ENCODE assay signal across 12 cellular contexts in genomic region chrX:40867352-40867751, GRCh38.
DNase-seq lines count a peak whose midpoint lies in the region; ATAC-seq, FAIRE-seq and TF ChIP-seq lines count a peak whose summit lies in the region.
"Had no signal": no experiment of that assay in that cellular context is flagged by ENCODE, and none has a peak within 500 bp of the region (broad histone marks: within the 10 kb centered on the region; RNA-seq: fewer than 3 reads in every experiment).

No MANE protein-coding gene starts in this region.

- no peak overlapping the region for H3K9ac ChIP-seq in endothelial cell of umbilical vein (replicated peaks; ENCODE audit: extremely low read depth, insufficient read depth, low read length)

- H3K27ac ChIP-seq in endothelial cell of umbilical vein (ENCODE audit: insufficient read depth, low read depth, low read length), result peak overlapping the region; percentile 30

- dilution Hi-C loops in endothelial cell of umbilical vein (cut with MboI; ENCODE audit: extremely low pct_ligation_motif_present, low sequenced_read_pairs), result no loop called here

- no peaks in the 10 kb centered on the region for H4K20me1 ChIP-seq in endothelial cell of umbilical vein (replicated peaks; ENCODE audit: control insufficient read depth, extremely low read depth, insufficient read depth, low read length)

- no peak overlapping the region for H3K4me3 ChIP-seq in endothelial cell of umbilical vein (replicated peaks in 1 of 3; ENCODE audit: insufficient read depth in 1 of 3, low read depth in 1 of 3, low read length in 3 of 3)

- FAIRE-seq in endothelial cell of umbilical vein (lab: Jason Lieb, UNC) (peak; percentile 93), D721Med (lab: Jason Lieb, UNC) (no peak)

- H3K9me3 ChIP-seq in endothelial cell of umbilical vein (replicated peaks; ENCODE audit: control insufficient read depth, insufficient read depth, low read length), result no peaks in the 10 kb centered on the region

- no peaks in the 10 kb centered on the region for H3K9me1 ChIP-seq in endothelial cell of umbilical vein (replicated peaks; ENCODE audit: control insufficient read depth, extremely low read depth, insufficient read depth, low read length)

- DNase-seq in COLO829 (ENCODE audit: low spot score) (peak; percentile 62), NCI-H226 (peak; percentile 58), endothelial cell of umbilical vein (ENCODE audit: low read depth, low spot score) (peak; percentile 71), mucosa of gallbladder (ENCODE audit: low spot score) (peak; percentile 51), D721Med (ENCODE audit: insufficient read length, low spot score) (no peak), DMS153 (lab: John Stamatoyannopoulos, UW) (no peak), NCI-H128 (lab: John Stamatoyannopoulos, UW; ENCODE audit: unreplicated experiment) (no peak)
- DNase-seq: CD4-positive, CD25-positive, alpha-beta regulatory T cell; central memory CD4-positive, alpha-beta T cell; NCI-H345; stimulated activated CD4-positive, alpha-beta T cell treated with anti-CD3 and anti-CD28 coated beads, Interleukin-2, amount 100 ng/mL, for 24 hours had no signal

- H2AFZ ChIP-seq in endothelial cell of umbilical vein (ENCODE audit: low read depth, low read length), result no peak overlapping the region

- TF ChIP-seq CTCF in endothelial cell of umbilical vein (IDR thresholded peaks at IDR 0.05; ENCODE audit: extremely low read depth in 1 of 2, insufficient read depth in 1 of 2, low read depth in 1 of 2, low read length in 2 of 2) (no peak), D721Med (IDR thresholded peaks at IDR 0.05; ENCODE audit: insufficient read depth, missing control alignments) (no peak)

- no peak for TF ChIP-seq POLR2A in endothelial cell of umbilical vein (IDR thresholded peaks at IDR 0.05; ENCODE audit: low read depth, low read length)

- H3K4me1 ChIP-seq in endothelial cell of umbilical vein (ENCODE audit: control insufficient read depth, extremely low read depth, insufficient read depth, low read length), result peaks cover 15% of the 10 kb centered on the region

- no peaks in the 10 kb centered on the region for H3K27me3 ChIP-seq in endothelial cell of umbilical vein (ENCODE audit: control insufficient read depth in 2 of 2, insufficient read depth in 2 of 2, low read length in 2 of 2)

- no TSS peak for BruUV-seq in endothelial cell of umbilical vein (replicated peaks; lab: Mats Ljungman, UMichigan)

- intact Hi-C loops in endothelial cell of umbilical vein (cut with micrococcal nuclease), result loop anchor here (1.0 kb wide), 1 partner anchor 73 kb away; no protein-coding TSS in a partner anchor

- H3K79me2 ChIP-seq in endothelial cell of umbilical vein (ENCODE audit: control insufficient read depth, insufficient read depth, low read length), result no peaks in the 10 kb centered on the region

- H3K36me3 ChIP-seq in endothelial cell of umbilical vein (ENCODE audit: control insufficient read depth in 2 of 2, extremely low read depth in 1 of 2, insufficient read depth in 2 of 2, low read length in 2 of 2), result no peaks in the 10 kb centered on the region

- CTCF ChIA-PET in endothelial cell of umbilical vein (lab: Charles Lee), result interaction anchor here (0.7 to 1.4 kb wide), 3 partner anchors 10 to 323 kb away, joined by 3 to 5 read pairs (median 3); no protein-coding TSS in a partner anchor

- POLR2A ChIA-PET in endothelial cell of umbilical vein (lab: Charles Lee), result no interaction called here

- H3K4me2 ChIP-seq in endothelial cell of umbilical vein (ENCODE audit: insufficient read depth, low read length), result peak overlapping the region; percentile 16

- no peak for ATAC-seq in HG03097 (IDR thresholded peaks at IDR 0.05; ENCODE audit: low FRiP score, unreplicated experiment)

TF ChIP-seq in endothelial cell of umbilical vein, 7 proteins besides CTCF, POLR2A, EP300 and RAD21:
- no peak for TF ChIP-seq MAX (IDR thresholded peaks at IDR 0.05; ENCODE audit: insufficient read depth, insufficient read length)
- TF ChIP-seq JUN (IDR thresholded peaks at IDR 0.05; ENCODE audit: borderline replicate concordance, insufficient read depth, insufficient read length, low read depth), result peak; percentile 70
- TF ChIP-seq FOS (IDR thresholded peaks at IDR 0.05; ENCODE audit: borderline replicate concordance, insufficient read depth, low read length), result peak; percentile 51

Comparison
In these comparisons a context has a peak if more than half of its experiments do, and no peak if none do; other contexts are left out.
1. DNase-seq: peak in COLO829 (single experiment), NCI-H226 (single experiment), endothelial cell of umbilical vein (single experiment) and mucosa of gallbladder (single experiment); none in D721Med (single experiment), DMS153 (single experiment) and NCI-H128 (single experiment).